26 cellular contexts compared by ENCODE assay signal in genomic region chr6:150394886-150395285, GRCh38. TPM values are rescaled to one million over a fixed set of nuclear protein-coding genes. Genes with fewer than 3 reads are reported as not detected.
"Had no signal": no experiment of that assay in that cellular context is flagged by ENCODE, and none has a peak within 500 bp of the region (broad histone marks: within the 10 kb centered on the region; RNA-seq: fewer than 3 reads in every experiment).

No MANE protein-coding gene starts in this region.

- H3K27ac ChIP-seq: heart right ventricle, hepatocyte, neural progenitor cell, neutrophil, parathyroid adenoma, psoas muscle, sigmoid colon, spleen, suprapubic skin, thoracic aorta, uterus had no signal

- FAIRE-seq: small intestine had no signal

- H3K9me3 ChIP-seq: heart right ventricle, neutrophil, psoas muscle, sigmoid colon, spleen, suprapubic skin, thoracic aorta, tibial nerve, uterus had no signal

- DNase-seq: natural killer cell, psoas muscle, sigmoid colon, spleen, uterus had no signal

- H3K27me3 ChIP-seq: hepatocyte, neural progenitor cell, sigmoid colon, suprapubic skin, tibial nerve, uterus had no signal

- H2AFZ ChIP-seq: hepatocyte, neural progenitor cell had no signal

- H3K4me1 ChIP-seq: heart right ventricle, neural progenitor cell, parathyroid adenoma, psoas muscle, sigmoid colon, spleen, suprapubic skin, tibial nerve, uterus had no signal

- H3K9me3 Mint-ChIP-seq: mesothelial cell of epicardium; naive B cell; natural killer cell; nephron progenitor cell; neural progenitor cell; stimulated activated effector memory CD8-positive, alpha-beta T cell treated with anti-CD3 and anti-CD28 coated beads, Interleukin-12 subunit alpha, Interleukin-12 subunit beta, amount 100 ng/mL, for 72 hours; stimulated activated naive CD8-positive, alpha-beta T cell treated with anti-CD3 and anti-CD28 coated beads, Interleukin-15, Interleukin-2, amounts not matched to agents 100 ng/mL and 50 ng/mL, for 24 hours had no signal

- H3K9ac ChIP-seq: neural progenitor cell, parathyroid adenoma had no signal

- H3K27ac Mint-ChIP-seq: mesothelial cell of epicardium; naive B cell; natural killer cell; nephron progenitor cell; neural progenitor cell; stimulated activated effector memory CD8-positive, alpha-beta T cell treated with anti-CD3 and anti-CD28 coated beads, Interleukin-12 subunit alpha, Interleukin-12 subunit beta, amount 100 ng/mL, for 72 hours; stimulated activated naive CD8-positive, alpha-beta T cell treated with anti-CD3 and anti-CD28 coated beads, Interleukin-15, Interleukin-2, amounts not matched to agents 100 ng/mL and 50 ng/mL, for 24 hours had no signal

- H3K36me3 ChIP-seq: heart right ventricle, neural progenitor cell, neutrophil, sigmoid colon, spleen, suprapubic skin, thoracic aorta, tibial nerve, uterus had no signal

- H3K4me2 ChIP-seq: hepatocyte, neural progenitor cell had no signal

- H3K36me3 Mint-ChIP-seq: mesothelial cell of epicardium; naive B cell; natural killer cell; neural progenitor cell; stimulated activated effector memory CD8-positive, alpha-beta T cell treated with anti-CD3 and anti-CD28 coated beads, Interleukin-12 subunit alpha, Interleukin-12 subunit beta, amount 100 ng/mL, for 72 hours had no signal

- H3K79me2 ChIP-seq: hepatocyte, parathyroid adenoma had no signal

- H3K4me3 ChIP-seq: heart right ventricle, hepatocyte, lung, neural progenitor cell, psoas muscle, sigmoid colon, spleen, suprapubic skin, thoracic aorta, tibial nerve, uterus had no signal

- H3K4me3 Mint-ChIP-seq: mesothelial cell of epicardium; naive B cell; natural killer cell; nephron progenitor cell; neural progenitor cell; stimulated activated effector memory CD8-positive, alpha-beta T cell treated with anti-CD3 and anti-CD28 coated beads, Interleukin-12 subunit alpha, Interleukin-12 subunit beta, amount 100 ng/mL, for 72 hours; stimulated activated naive CD8-positive, alpha-beta T cell treated with anti-CD3 and anti-CD28 coated beads, Interleukin-15, Interleukin-2, amounts not matched to agents 100 ng/mL and 50 ng/mL, for 24 hours had no signal

- H3K4me1 Mint-ChIP-seq: mesothelial cell of epicardium, natural killer cell had no signal

RNA-seq across cellular contexts. Expression of gene IYD, which starts 26.1 kb away (rescaled TPM):
- total RNA-seq: heart right ventricle, kidney epithelial cell, left ventricle myocardium superior, mesothelial cell of epicardium, mononuclear cell, natural killer cell, occipital lobe, osteocyte, posterior vena cava, spleen, uterus had no signal
- polyA plus RNA-seq: heart right ventricle, spleen had no signal
